Comparison of ENCODE assay signal across 8 cellular contexts in genomic region chr3:58236527-58237237, GRCh38. TPM values are rescaled to one million over a fixed set of nuclear protein-coding genes. Genes with fewer than 3 reads are reported as not detected.
A peak's percentile ranks its signal among the peaks of the same experiment; 100 is the strongest.
DNase-seq lines count a peak whose midpoint lies in the region; ATAC-seq, FAIRE-seq and TF ChIP-seq lines count a peak whose summit lies in the region.

No MANE protein-coding gene starts in this region.

- peak overlapping the region; percentile 38 for H3K27ac Mint-ChIP-seq in activated T-cell treated with anti-CD3 and anti-CD28 coated beads, Interleukin-2, amount 50 U/mL, for 72 hours

- H3K4me1 ChIP-seq in kidney (ENCODE audit: control insufficient read depth in 1 of 2, insufficient read depth in 1 of 2, low read depth in 1 of 2, low read length in 2 of 2) (peaks cover 8 to 10% of the 10 kb centered on the region in 2 donors), thoracic aorta (ENCODE audit: control insufficient read depth in 1 of 2, low read depth in 2 of 2) (peaks cover 3 to 17% of the 10 kb centered on the region in 2 donors)

- H3K27ac ChIP-seq in kidney (ENCODE audit: low read depth in 2 of 2, low read length in 2 of 2), result peak overlapping the region; percentile 32 to 60
- H3K27ac ChIP-seq in thoracic aorta, result peak overlapping the region; percentile 10 to 63

- H3K27me3 Mint-ChIP-seq in activated T-cell treated with anti-CD3 and anti-CD28 coated beads, Interleukin-2, amount 50 U/mL, for 72 hours (ENCODE audit: low read depth), result peaks cover 18% of the 10 kb centered on the region

- H3K4me3 Mint-ChIP-seq in activated T-cell treated with anti-CD3 and anti-CD28 coated beads, Interleukin-2, amount 50 U/mL, for 72 hours, result peak overlapping the region; percentile 80 to 90

- no peaks in the 10 kb centered on the region for H3K36me3 ChIP-seq in kidney (ENCODE audit: control insufficient read depth in 1 of 2, insufficient read depth in 2 of 2, low read length in 2 of 2)
- no peaks in the 10 kb centered on the region for H3K36me3 ChIP-seq in thoracic aorta

- H3K9me3 ChIP-seq in kidney (ENCODE audit: control insufficient read depth in 1 of 2, low read length in 2 of 2), result no peaks in the 10 kb centered on the region
- no peaks in the 10 kb centered on the region for H3K9me3 ChIP-seq in thoracic aorta

- FAIRE-seq in kidney (lab: Jason Lieb, UNC), result no peak

- no peak for TF ChIP-seq CTCF in astrocyte of the cerebellum (IDR thresholded peaks at IDR 0.05; ENCODE audit: low read depth, low read length, missing control alignments)
- TF ChIP-seq CTCF in kidney (IDR thresholded peaks at IDR 0.05; ENCODE audit: borderline replicate concordance, extremely low read depth, insufficient read depth), result no peak
- TF ChIP-seq CTCF in thoracic aorta (IDR thresholded peaks at IDR 0.05), result no peak

- H3K4me3 ChIP-seq in astrocyte of the cerebellum (ENCODE audit: low read depth, low read length) (peak overlapping the region; percentile 81), kidney (ENCODE audit: low read length in 2 of 2) (peak overlapping the region; percentile 92 to 96), thoracic aorta (peak overlapping the region; percentile 80)

- no peaks in the 10 kb centered on the region for H3K9me3 Mint-ChIP-seq in activated T-cell treated with anti-CD3 and anti-CD28 coated beads, Interleukin-2, amount 50 U/mL, for 72 hours

- no peak for ATAC-seq in activated T-cell treated with anti-CD3 and anti-CD28 coated beads, Interleukin-2, amount 50 U/mL, for 72 hours (replicated peaks in 1 of 2)
- ATAC-seq in thoracic aorta (ENCODE audit: insufficient number of reproducible peaks, low FRiP score, low read depth) (no peak), HG03432 (IDR thresholded peaks at IDR 0.05; ENCODE audit: unreplicated experiment) (no peak)

- peaks cover 36% of the 10 kb centered on the region for H3K4me1 Mint-ChIP-seq in activated T-cell treated with anti-CD3 and anti-CD28 coated beads, Interleukin-2, amount 50 U/mL, for 72 hours (ENCODE audit: low read depth)

- H3K27me3 ChIP-seq in thoracic aorta (replicated peaks; ENCODE audit: insufficient read depth), result no peaks in the 10 kb centered on the region

- intact Hi-C loops in kidney (cut with DNase I), result no loop called here

- H3K9ac ChIP-seq in kidney (ENCODE audit: low read length in 2 of 2), result peak overlapping the region; percentile 93 to 95

- no peaks in the 10 kb centered on the region for H3K36me3 Mint-ChIP-seq in activated T-cell treated with anti-CD3 and anti-CD28 coated beads, Interleukin-2, amount 50 U/mL, for 72 hours (ENCODE audit: insufficient read depth in 2 of 2)

- DNase-seq in activated T-cell treated with anti-CD3 and anti-CD28 coated beads, Interleukin-2, amount 50 U/mL, for 72 hours, result no peak
- DNase-seq in activated T-cell treated with anti-CD3 and anti-CD28 coated beads, Interleukin-2, amount 50 U/mL, for 1 hour, result no peak
- DNase-seq in astrocyte of the cerebellum (ENCODE audit: low read depth) (no peak), kidney (peak; percentile 76), thoracic aorta (ENCODE audit: low spot score) (no peak), SHP77 (lab: John Stamatoyannopoulos, UW) (no peak)
- no peak for DNase-seq in effector CD8-positive, alpha-beta T cell (lab: John Stamatoyannopoulos, UW)

- in situ Hi-C loops in astrocyte of the cerebellum (cut with HindIII; ENCODE audit: low sequenced_read_pairs), result no loop called here

RNA-seq across cellular contexts. Expression of gene ABHD6, which starts 0.9 kb away (rescaled TPM):
- total RNA-seq in activated T-cell treated with anti-CD3 and anti-CD28 coated beads, Interleukin-2, amount 50 U/mL, for 72 hours, result 1 to 10 TPM; 4.1 to 7.3 TPM
- total RNA-seq in kidney (10.2 TPM), thoracic aorta (10 to 100 TPM in 1 of 2 donors, 1 to 10 TPM in 1; 6.1 to 10.6 TPM)
- polyA plus RNA-seq in kidney (ENCODE audit: insufficient read depth, low read depth, low replicate concordance), result 21.4 TPM

RNA-seq across cellular contexts. Expression of gene DNASE1L3, which starts 25.9 kb away (rescaled TPM):
- not detected for total RNA-seq in activated T-cell treated with anti-CD3 and anti-CD28 coated beads, Interleukin-2, amount 50 U/mL, for 72 hours
- total RNA-seq in kidney (24.9 TPM), thoracic aorta (1 to 10 TPM; 2.3 to 3.8 TPM)
- polyA plus RNA-seq in kidney (ENCODE audit: insufficient read depth, low read depth, low replicate concordance), result 27.5 TPM
